ENCODE assay signal across 10 cellular contexts in the genomic region with DNA sequence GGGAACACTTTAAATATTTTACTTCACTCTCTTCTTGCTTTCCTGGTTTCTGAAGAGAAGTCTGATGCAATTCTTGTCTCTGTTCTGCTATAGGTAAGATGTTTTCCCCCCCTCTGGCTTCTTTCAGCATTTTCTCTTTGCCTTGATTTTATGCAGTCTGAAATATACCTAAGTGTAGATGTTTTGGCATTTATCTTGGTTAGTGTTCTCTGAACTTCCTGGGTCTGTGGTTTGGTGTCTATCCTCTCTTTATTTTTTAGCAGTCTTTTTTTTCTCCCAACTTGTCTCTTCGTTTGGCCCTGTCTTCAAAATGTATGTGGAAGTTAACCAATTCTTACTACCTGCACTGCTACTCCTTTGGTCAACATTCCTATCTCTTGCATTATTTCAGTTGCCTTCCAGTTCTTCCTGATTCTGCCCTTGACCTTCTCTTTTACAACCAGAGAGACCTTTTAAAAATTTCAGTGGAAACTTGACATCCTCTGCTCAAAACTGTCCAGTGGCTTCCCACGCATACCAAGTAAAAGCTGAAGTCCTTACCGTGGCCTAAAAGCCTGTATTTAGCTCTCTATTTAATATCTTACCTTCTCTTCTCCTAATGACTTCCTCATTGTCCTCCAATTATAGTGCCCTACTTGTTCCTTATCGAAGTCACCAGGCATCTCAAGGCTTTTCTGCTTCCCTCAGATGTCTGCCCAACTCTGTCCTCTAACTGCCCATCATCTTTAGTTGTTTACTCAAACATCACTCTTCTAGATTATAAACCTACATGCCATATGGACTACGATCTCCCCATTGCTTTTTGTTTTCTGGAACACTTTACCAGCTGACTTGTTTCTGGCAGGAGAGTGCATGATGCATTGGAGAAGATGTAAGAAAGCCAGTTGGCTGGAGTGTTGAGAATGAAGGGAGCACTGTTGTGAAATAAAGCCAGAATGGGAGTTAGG. TPM values are rescaled to one million over a fixed set of nuclear protein-coding genes. Genes with fewer than 3 reads are reported as not detected.
DNase-seq lines count a peak whose midpoint lies in the region; ATAC-seq and TF ChIP-seq lines count a peak whose summit lies in the region.
"Had no signal": no experiment of that assay in that cellular context is flagged by ENCODE, and none has a peak within 500 bp of the region (broad histone marks: within the 10 kb centered on the region; RNA-seq: fewer than 3 reads in every experiment).

No MANE protein-coding gene starts in this region.

- DNase-seq in GM03348 (ENCODE audit: low spot score) (peak; percentile 24), NOMO-1 treated with dmso at 0.1 percent for 144 hours (lab: John Stamatoyannopoulos, UW; ENCODE audit: unreplicated experiment) (peak; percentile 3), erythroblast (lab: John Stamatoyannopoulos, UW) (peak; percentile 80 to 91), pons (ENCODE audit: low spot score) (peak; percentile 58), left lobe of liver (ENCODE audit: low spot score) (no peak)
- no peak for DNase-seq in stimulated activated CD4-positive, alpha-beta T cell treated with anti-CD3 and anti-CD28 coated beads, Interleukin-2, amount 100 ng/mL, for 48 hours
- DNase-seq: DMS79 treated with DMSO at 0.1 percent for 48 hours, NCI-H187 had no signal

- TF ChIP-seq POLR2A in erythroblast (IDR thresholded peaks at IDR 0.05; ENCODE audit: low read length), result peak; percentile 60

- ATAC-seq in left lobe of liver, result no peak
- ATAC-seq in esophagus mucosa, result no peak
- no peak for ATAC-seq in HG03139 (IDR thresholded peaks at IDR 0.05; ENCODE audit: unreplicated experiment)

RNA-seq across cellular contexts. Expression of a gene that starts 40.9 kb away (rescaled TPM):
- total RNA-seq in left lobe of liver (30.0 TPM), esophagus mucosa (36.0 TPM)

Comparison
In these comparisons a context has a peak if more than half of its experiments do, and no peak if none do; other contexts are left out.
1. DNase-seq: peak in GM03348 (single experiment), NOMO-1 treated with dmso at 0.1 percent for 144 hours (single experiment), erythroblast (2 of 2) and pons (single experiment); none in stimulated activated CD4-positive, alpha-beta T cell treated with anti-CD3 and anti-CD28 coated beads, Interleukin-2, amount 100 ng/mL, for 48 hours (0 of 2) and left lobe of liver (single experiment).